Comparison of ENCODE assay signal across 7 cellular contexts in genomic region chr17:75205037-75205792, GRCh38. TPM values are rescaled to one million over a fixed set of nuclear protein-coding genes. Genes with fewer than 3 reads are reported as not detected.
DNase-seq lines count a peak whose midpoint lies in the region; ATAC-seq, FAIRE-seq and TF ChIP-seq lines count a peak whose summit lies in the region.

A gene with protein sequence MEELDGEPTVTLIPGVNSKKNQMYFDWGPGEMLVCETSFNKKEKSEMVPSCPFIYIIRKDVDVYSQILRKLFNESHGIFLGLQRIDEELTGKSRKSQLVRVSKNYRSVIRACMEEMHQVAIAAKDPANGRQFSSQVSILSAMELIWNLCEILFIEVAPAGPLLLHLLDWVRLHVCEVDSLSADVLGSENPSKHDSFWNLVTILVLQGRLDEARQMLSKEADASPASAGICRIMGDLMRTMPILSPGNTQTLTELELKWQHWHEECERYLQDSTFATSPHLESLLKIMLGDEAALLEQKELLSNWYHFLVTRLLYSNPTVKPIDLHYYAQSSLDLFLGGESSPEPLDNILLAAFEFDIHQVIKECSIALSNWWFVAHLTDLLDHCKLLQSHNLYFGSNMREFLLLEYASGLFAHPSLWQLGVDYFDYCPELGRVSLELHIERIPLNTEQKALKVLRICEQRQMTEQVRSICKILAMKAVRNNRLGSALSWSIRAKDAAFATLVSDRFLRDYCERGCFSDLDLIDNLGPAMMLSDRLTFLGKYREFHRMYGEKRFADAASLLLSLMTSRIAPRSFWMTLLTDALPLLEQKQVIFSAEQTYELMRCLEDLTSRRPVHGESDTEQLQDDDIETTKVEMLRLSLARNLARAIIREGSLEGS (plus strand): TSS chr17:75205679. CDS start chr17:75205762, 83 bp downstream.

- H4K20me1 ChIP-seq in mammary epithelial cell (ENCODE audit: insufficient read depth, low read length): no peaks in the 10 kb centered on the region

- DNase-seq in NCI-H2227 treated with DMSO at 0.1 percent for 48 hours (lab: John Stamatoyannopoulos, UW) (peak; percentile 95), mammary epithelial cell (peak; percentile 91), iPS-NIHi11 (ENCODE audit: low spot score) (peak; percentile 100), small intestine (peak; percentile 94)

- dilution Hi-C loops in mammary epithelial cell (cut with HindIII; ENCODE audit: low sequenced_read_pairs): no loop called here

- H3K4me1 ChIP-seq in mammary epithelial cell (ENCODE audit: insufficient read depth, low read length) (no peaks in the 10 kb centered on the region), small intestine (ENCODE audit: control insufficient read depth in 2 of 2, insufficient read depth in 1 of 2, low read depth in 1 of 2, low read length in 1 of 2) (no peaks in the 10 kb centered on the region)

- intact Hi-C loops in mammary epithelial cell (cut with micrococcal nuclease): no loop called here

- 0% methylated on average over 30 of the region's 57 CpGs for WGBS in mammary epithelial cell (ENCODE audit: low coverage, missing lambda C conversion rate)
- WGBS in small intestine, 3 donors: 0 to 1% (median 0%) methylated on average over 56 to 57 of the region's 57 CpGs

- H3K27me3 ChIP-seq in mammary epithelial cell (ENCODE audit: insufficient read depth, low read length): no peaks in the 10 kb centered on the region
- no peaks in the 10 kb centered on the region for H3K27me3 ChIP-seq in small intestine (ENCODE audit: control insufficient read depth in 2 of 2, insufficient read depth in 2 of 2, low read length in 2 of 2)

- H3K4me3 ChIP-seq in WI38 (ENCODE audit: low read depth, low read length) (peak within 1 kb of the TSS; percentile 98), mammary epithelial cell (replicated peaks in 1 of 3; ENCODE audit: insufficient read depth in 1 of 3, low read depth in 2 of 3, low read length in 3 of 3) (peak within 1 kb of the TSS; percentile 67 to 98 (median 96)), small intestine (ENCODE audit: low read depth in 1 of 2, low read length in 2 of 2) (peak within 1 kb of the TSS; percentile 77 to 88)

- ATAC-seq in HG03108 (IDR thresholded peaks at IDR 0.05; ENCODE audit: unreplicated experiment): peak; percentile 71

- BruUV-seq in mammary epithelial cell (replicated peaks; lab: Mats Ljungman, UMichigan): no TSS peak

- FAIRE-seq in small intestine (lab: Jason Lieb, UNC): no peak

- peak within 1 kb of the TSS; percentile 100 for H3K9ac ChIP-seq in mammary epithelial cell (ENCODE audit: insufficient read depth, low read length)

- peak; percentile 91 for TF ChIP-seq POLR2A in GM18526 (IDR thresholded peaks at IDR 0.05; ENCODE audit: extremely low read depth, insufficient read length)

- TF ChIP-seq CTCF in WI38 (IDR thresholded peaks at IDR 0.05; ENCODE audit: low read depth, low read length): no peak
- TF ChIP-seq CTCF in mammary epithelial cell (conservative IDR thresholded peaks at IDR 0.05 in 1 of 2, IDR thresholded peaks at IDR 0.05 in 1 of 2; ENCODE audit: extremely low read depth in 1 of 2, insufficient read depth in 1 of 2, low read depth in 1 of 2, low read length in 2 of 2): no peak

- H2AFZ ChIP-seq in mammary epithelial cell (ENCODE audit: low read depth, low read length): peak within 1 kb of the TSS; percentile 98

- no peaks in the 10 kb centered on the region for H3K9me3 ChIP-seq in mammary epithelial cell (replicated peaks; ENCODE audit: insufficient read depth, low read length)
- no peaks in the 10 kb centered on the region for H3K9me3 ChIP-seq in small intestine (ENCODE audit: control insufficient read depth, low read depth)

- peaks cover 48% of the 10 kb centered on the region for H3K79me2 ChIP-seq in mammary epithelial cell (ENCODE audit: insufficient read depth, low read length)

- H3K4me2 ChIP-seq in mammary epithelial cell (ENCODE audit: insufficient read depth, low read depth, low read length): peak within 1 kb of the TSS; percentile 93

- in situ Hi-C loops in mammary epithelial cell (cut with MboI; ENCODE audit: low sequenced_read_pairs in 2 of 2): loop anchor here (10.0 kb wide), 1 partner anchor 240 kb away; no protein-coding TSS in a partner anchor

- peaks cover 9% of the 10 kb centered on the region for H3K36me3 ChIP-seq in mammary epithelial cell (ENCODE audit: insufficient read depth, low read length)
- peaks cover 2 to 3% of the 10 kb centered on the region in 2 donors for H3K36me3 ChIP-seq in small intestine (ENCODE audit: control insufficient read depth in 2 of 2, insufficient read depth in 2 of 2, low read length in 2 of 2)

- H3K27ac ChIP-seq in mammary epithelial cell (ENCODE audit: insufficient read depth, low read depth, low read length) (peak within 1 kb of the TSS; percentile 91), small intestine (ENCODE audit: low read depth in 1 of 2, low read length in 1 of 2) (peak within 1 kb of the TSS; percentile 95 to 96)

- CTCF ChIA-PET in mammary epithelial cell (lab: Charles Lee; ENCODE audit: low non-redundant PET): interaction anchor here (0.6 to 0.7 kb wide), 2 partner anchors 66 to 245 kb away, joined by 4 to 5 read pairs; partner anchors contain the start of gene MIF4GD

RNA-seq across cellular contexts. Expression of the gene that starts here (rescaled TPM):
- 10 to 100 TPM; 28.2 to 60.8 TPM for total RNA-seq in mammary epithelial cell
- polyA plus RNA-seq in mammary epithelial cell (75.8 TPM), small intestine (10 to 100 TPM; 39.4 to 49.6 (median 46.3) TPM)
- 144 TPM for polyA minus RNA-seq in mammary epithelial cell

Comparison
In these comparisons a context has a peak if more than half of its experiments do, and no peak if none do; other contexts are left out.
1. Peak in every context shown above with its lines: DNase-seq, ATAC-seq, H3K4me3 ChIP-seq and H3K27ac ChIP-seq.